1 cellular context compared by ENCODE assay signal in genomic region chr22:24471570-24471969, GRCh38.
TF ChIP-seq lines count a peak whose summit lies in the region.

No MANE protein-coding gene starts in this region.

TF ChIP-seq in H1, 55 proteins besides CTCF, POLR2A, EP300 and RAD21 (continued from another document):
- TF ChIP-seq KDM4A (IDR thresholded peaks at IDR 0.05; ENCODE audit: low read depth, low read length, severe bottlenecking): no peak
- no peak for TF ChIP-seq ASH2L (IDR thresholded peaks at IDR 0.05; ENCODE audit: low read length)
- no peak for TF ChIP-seq SIN3A (conservative IDR thresholded peaks at IDR 0.05 in 1 of 2, IDR thresholded peaks at IDR 0.05 in 1 of 2; ENCODE audit: low read depth in 1 of 2, low read length in 2 of 2)
- TF ChIP-seq RFX5 (IDR thresholded peaks at IDR 0.05; ENCODE audit: borderline replicate concordance, low read depth, low read length): no peak
- TF ChIP-seq CHD2 (IDR thresholded peaks at IDR 0.05; ENCODE audit: low read length): no peak
- no peak for TF ChIP-seq CHD1 (IDR thresholded peaks at IDR 0.05; ENCODE audit: low read depth, low read length)
- no peak for TF ChIP-seq TAF7 (optimal IDR thresholded peaks at IDR 0.05; ENCODE audit: borderline replicate concordance, low read depth, low read length)
- TF ChIP-seq YY1 (IDR thresholded peaks at IDR 0.05; ENCODE audit: low read depth, low read length): no peak
- no peak for TF ChIP-seq RXRA (IDR thresholded peaks at IDR 0.05; ENCODE audit: insufficient read depth, low read depth, low read length)
- no peak for TF ChIP-seq RBBP5 (IDR thresholded peaks at IDR 0.05; ENCODE audit: borderline replicate concordance, low read depth, low read length)
- no peak for TF ChIP-seq SP4 (IDR thresholded peaks at IDR 0.05; ENCODE audit: low read length)
